In genomic region chr3:104564045-104564643, GRCh38 we compare ENCODE assay signal across 8 cellular contexts.
DNase-seq lines count a peak whose midpoint lies in the region; ATAC-seq and TF ChIP-seq lines count a peak whose summit lies in the region.

No MANE protein-coding gene starts in this region.

- WGBS in stomach, 5 donors = 47 to 59% (median 50%) methylated on average over 6 of the region's 6 CpGs

- H3K4me3 Mint-ChIP-seq in WTC11 (no peak overlapping the region), chondrocyte (ENCODE audit: unreplicated experiment) (no peak overlapping the region), mesothelial cell of epicardium (no peak overlapping the region)

- no peak for TF ChIP-seq EP300 in stomach (IDR thresholded peaks at IDR 0.05)

- H3K4me1 Mint-ChIP-seq in WTC11 = peaks cover 3% of the 10 kb centered on the region; the same call in 1 of the 2 replicates
- H3K4me1 Mint-ChIP-seq in chondrocyte (ENCODE audit: low read depth) = no peaks in the 10 kb centered on the region
- H3K4me1 Mint-ChIP-seq in mesothelial cell of epicardium = no peaks in the 10 kb centered on the region

- CTCF ChIA-PET in WTC11 (lab: Charles Lee) = no interaction called here

- H3K4me1 ChIP-seq in stomach = no peaks in the 10 kb centered on the region

- no peak overlapping the region for H3K27ac ChIP-seq in stomach

- intact Hi-C loops in stomach (cut with DNase I; ENCODE audit: low total_unique reads) = no loop called here

- peaks cover 25% of the 10 kb centered on the region for H3K9me3 Mint-ChIP-seq in WTC11
- H3K9me3 Mint-ChIP-seq in chondrocyte (ENCODE audit: low read depth) = peaks cover 4% of the 10 kb centered on the region
- peaks cover 21% of the 10 kb centered on the region for H3K9me3 Mint-ChIP-seq in mesothelial cell of epicardium

- H3K27me3 Mint-ChIP-seq in WTC11 (ENCODE audit: low read depth) (no peaks in the 10 kb centered on the region), chondrocyte (ENCODE audit: low read depth) (no peaks in the 10 kb centered on the region), mesothelial cell of epicardium (ENCODE audit: low read depth) (no peaks in the 10 kb centered on the region)

- no peak overlapping the region for H3K4me3 ChIP-seq in stomach

- POLR2A ChIA-PET in WTC11 (lab: Charles Lee) = no interaction called here

- no peak for TF ChIP-seq POLR2A in stomach (IDR thresholded peaks at IDR 0.05)

- peaks cover 2% of the 10 kb centered on the region for H3K36me3 Mint-ChIP-seq in WTC11
- H3K36me3 Mint-ChIP-seq in chondrocyte (ENCODE audit: low read depth) = no peaks in the 10 kb centered on the region
- H3K36me3 Mint-ChIP-seq in mesothelial cell of epicardium = no peaks in the 10 kb centered on the region

- H3K27ac Mint-ChIP-seq in WTC11 = no peak overlapping the region
- H3K27ac Mint-ChIP-seq in chondrocyte (ENCODE audit: unreplicated experiment) = no peak overlapping the region
- no peak overlapping the region for H3K27ac Mint-ChIP-seq in mesothelial cell of epicardium

- no peaks in the 10 kb centered on the region for H3K27me3 ChIP-seq in stomach

- TF ChIP-seq CTCF in WTC11 (IDR thresholded peaks at IDR 0.05) (peak; percentile 64), chondrocyte (IDR thresholded peaks at IDR 0.05) (peak; percentile 82), mesothelial cell of epicardium (IDR thresholded peaks at IDR 0.05; ENCODE audit: unreplicated experiment) (peak; percentile 44), stomach (IDR thresholded peaks at IDR 0.05) (peak in 5 of 7 experiments; percentile 19 to 73 (median 58))

- H3K9me3 ChIP-seq in stomach = no peaks in the 10 kb centered on the region

- peak; percentile 10 for DNase-seq in DMS 273 treated with DMSO at 0.1 percent for 48 hours (lab: John Stamatoyannopoulos, UW)
- DNase-seq in LHCN-M2 (ENCODE audit: low read depth) = peak; percentile 67
- DNase-seq in WTC11 (ENCODE audit: low spot score) = peak; percentile 73
- no peak for DNase-seq in chondrocyte (ENCODE audit: low spot score)
- no peak for DNase-seq in mesothelial cell of epicardium (ENCODE audit: low spot score in 2 of 2, unreplicated experiment in 2 of 2)
- peak; percentile 75 for DNase-seq in stomach
- no peak for DNase-seq in GOT3 (lab: John Stamatoyannopoulos, UW)
- DNase-seq in middle frontal gyrus (ENCODE audit: extremely low spot score, low spot score) = no peak

- no peaks in the 10 kb centered on the region for H3K36me3 ChIP-seq in stomach

- no peak for ATAC-seq in WTC11

TF ChIP-seq in WTC11, 78 proteins besides CTCF, POLR2A, EP300 and RAD21 (continues in another document):
- no peak for TF ChIP-seq FOXP1 (CRISPR knock-in tag; IDR thresholded peaks at IDR 0.05; ENCODE audit: borderline replicate concordance)
- TF ChIP-seq ZNF532 (CRISPR knock-in tag; IDR thresholded peaks at IDR 0.05; ENCODE audit: borderline replicate concordance) = no peak
- no peak for TF ChIP-seq ZNF263 (CRISPR knock-in tag; IDR thresholded peaks at IDR 0.05; ENCODE audit: low read depth)
- no peak for TF ChIP-seq AR (CRISPR knock-in tag; IDR thresholded peaks at IDR 0.05)
- no peak for TF ChIP-seq ZNF416 (CRISPR knock-in tag; IDR thresholded peaks at IDR 0.05)
- no peak for TF ChIP-seq NFYB (CRISPR knock-in tag; conservative IDR thresholded peaks at IDR 0.05; ENCODE audit: low read depth)
- no peak for TF ChIP-seq E2F4 (CRISPR knock-in tag; IDR thresholded peaks at IDR 0.05; ENCODE audit: borderline replicate concordance, low read depth)
- TF ChIP-seq ZBTB43 (CRISPR knock-in tag; IDR thresholded peaks at IDR 0.05) = no peak
- TF ChIP-seq ATF1 (CRISPR knock-in tag; IDR thresholded peaks at IDR 0.05) = no peak
- no peak for TF ChIP-seq SMAD4 (CRISPR knock-in tag; IDR thresholded peaks at IDR 0.05)
- TF ChIP-seq USF1 (CRISPR knock-in tag; IDR thresholded peaks at IDR 0.05) = no peak
- no peak for TF ChIP-seq FOXK1 (CRISPR knock-in tag; IDR thresholded peaks at IDR 0.05)
- no peak for TF ChIP-seq ZNF317 (CRISPR knock-in tag; IDR thresholded peaks at IDR 0.05; ENCODE audit: borderline replicate concordance, low read depth)
- TF ChIP-seq ATF3 (CRISPR knock-in tag; conservative IDR thresholded peaks at IDR 0.05) = no peak
- TF ChIP-seq NR1H2 (CRISPR knock-in tag; IDR thresholded peaks at IDR 0.05) = no peak

Comparison
In these comparisons a context has a peak if more than half of its experiments do, and no peak if none do; other contexts are left out.
1. DNase-seq: peak in DMS 273 treated with DMSO at 0.1 percent for 48 hours (single experiment), LHCN-M2 (single experiment), WTC11 (single experiment) and stomach (single experiment); none in chondrocyte (single experiment), mesothelial cell of epicardium (0 of 2), GOT3 (single experiment) and middle frontal gyrus (single experiment).
2. Peak in every context shown above with its lines, with median percentiles within 50 percentile points of each other: CTCF ChIP-seq.